In genomic region chr1:84436907-84437667, GRCh38 we compare ENCODE assay signal across 1 cellular context.
TF ChIP-seq lines count a peak whose summit lies in the region.

No MANE protein-coding gene starts in this region.

TF ChIP-seq in IMR-90, 13 proteins besides CTCF, POLR2A, EP300 and RAD21 (continued from another document):
- no peak for TF ChIP-seq ELK1 (IDR thresholded peaks at IDR 0.05; ENCODE audit: borderline replicate concordance, low read depth, low read length)
- TF ChIP-seq, protein P1, sequence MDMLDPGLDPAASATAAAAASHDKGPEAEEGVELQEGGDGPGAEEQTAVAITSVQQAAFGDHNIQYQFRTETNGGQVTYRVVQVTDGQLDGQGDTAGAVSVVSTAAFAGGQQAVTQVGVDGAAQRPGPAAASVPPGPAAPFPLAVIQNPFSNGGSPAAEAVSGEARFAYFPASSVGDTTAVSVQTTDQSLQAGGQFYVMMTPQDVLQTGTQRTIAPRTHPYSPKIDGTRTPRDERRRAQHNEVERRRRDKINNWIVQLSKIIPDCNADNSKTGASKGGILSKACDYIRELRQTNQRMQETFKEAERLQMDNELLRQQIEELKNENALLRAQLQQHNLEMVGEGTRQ (IDR thresholded peaks at IDR 0.05; ENCODE audit: low read depth, low read length) = no peak
- no peak for TF ChIP-seq MAFK (IDR thresholded peaks at IDR 0.05; ENCODE audit: low read depth, low read length)
- TF ChIP-seq MAZ (IDR thresholded peaks at IDR 0.05; ENCODE audit: borderline replicate concordance, low read depth, low read length) = no peak
- TF ChIP-seq NFE2L2 (IDR thresholded peaks at IDR 0.05; ENCODE audit: low read depth, low read length) = no peak
